30 cellular contexts compared by ENCODE assay signal in genomic region chr1:68199603-68200002, GRCh38. TPM values are rescaled to one million over a fixed set of nuclear protein-coding genes. Genes with fewer than 3 reads are reported as not detected.
A peak's percentile ranks its signal among the peaks of the same experiment; 100 is the strongest.
DNase-seq lines count a peak whose midpoint lies in the region; ATAC-seq and TF ChIP-seq lines count a peak whose summit lies in the region.
"Had no signal": no experiment of that assay in that cellular context is flagged by ENCODE, and none has a peak within 500 bp of the region (broad histone marks: within the 10 kb centered on the region; RNA-seq: fewer than 3 reads in every experiment).

No MANE protein-coding gene starts in this region.

- peak overlapping the region; percentile 75; the same call in 1 of the 2 replicates for H2AK5ac ChIP-seq in IMR-90 (ENCODE audit: low read depth, low read length)

- no peak overlapping the region for H3K9ac ChIP-seq in IMR-90 (ENCODE audit: low read depth, low read length)
- H3K9ac ChIP-seq: BLaER1, KMS-11 had no signal

- intact Hi-C loops in IMR-90 (cut with micrococcal nuclease) (no loop called here), esophagus muscularis mucosa (cut with DNase I) (no loop called here)

- no peak overlapping the region for H3K23ac ChIP-seq in IMR-90 (ENCODE audit: low read depth, low read length)

- no peak overlapping the region for H3K4me3 Mint-ChIP-seq in GM23338
- H3K4me3 Mint-ChIP-seq: activated CD4-positive, alpha-beta T cell treated with anti-CD3 and anti-CD28 coated beads, Interleukin-2, amount 10 ng/mL, durations not matched to agents 24 days and 14 days; activated T-cell treated with anti-CD3 and anti-CD28 coated beads, Interleukin-2, amount 50 U/mL, for 24 hours; memory B cell had no signal

- H2AFZ ChIP-seq in GM23338 (no peak overlapping the region), IMR-90 (replicated peaks; ENCODE audit: low read length, poor library complexity) (no peak overlapping the region), osteoblast (ENCODE audit: low read length) (no peak overlapping the region)

- no peak overlapping the region for H3K27ac Mint-ChIP-seq in GM23338
- H3K27ac Mint-ChIP-seq: activated CD4-positive, alpha-beta T cell treated with anti-CD3 and anti-CD28 coated beads, Interleukin-2, amount 10 ng/mL, durations not matched to agents 24 days and 14 days; activated T-cell treated with anti-CD3 and anti-CD28 coated beads, Interleukin-2, amount 50 U/mL, for 24 hours; memory B cell had no signal

- no peak for TF ChIP-seq CTCF in GM23338 (conservative IDR thresholded peaks at IDR 0.05; ENCODE audit: low read depth in 2 of 2)
- no peak for TF ChIP-seq CTCF in IMR-90 (conservative IDR thresholded peaks at IDR 0.05; ENCODE audit: low read depth, low read length)
- no peak for TF ChIP-seq CTCF in esophagus muscularis mucosa (IDR thresholded peaks at IDR 0.05)
- no peak for TF ChIP-seq CTCF in osteoblast (IDR thresholded peaks at IDR 0.05; ENCODE audit: extremely low read depth, low read depth, low read length)
- no peak for TF ChIP-seq CTCF in coronary artery (IDR thresholded peaks at IDR 0.05)

- no peak overlapping the region for H2AK9ac ChIP-seq in IMR-90 (replicated peaks; ENCODE audit: low read depth, low read length, poor library complexity)

- H2BK5ac ChIP-seq in IMR-90 (ENCODE audit: low read depth, low read length, poor library complexity, severe bottlenecking), result no peak overlapping the region

- TF ChIP-seq EP300 in esophagus muscularis mucosa (IDR thresholded peaks at IDR 0.05), result no peak

- TF ChIP-seq POLR2A in IMR-90 (IDR thresholded peaks at IDR 0.05; ENCODE audit: low read depth, low read length), result no peak
- no peak for TF ChIP-seq POLR2A in esophagus muscularis mucosa (IDR thresholded peaks at IDR 0.05; ENCODE audit: low read depth)

- 0 out of 2 replicates have a peak overlapping the region, but pooled peaks have one; percentile 5 for H2BK120ac ChIP-seq in IMR-90 (ENCODE audit: low read depth, low read length)

- H3K4me1 ChIP-seq in GM23338 (ENCODE audit: insufficient read depth) (no peaks in the 10 kb centered on the region; the same call in 1 of the 2 replicates), IMR-90 (ENCODE audit: control insufficient read depth, insufficient read depth, low read length) (peaks cover 18% of the 10 kb centered on the region), esophagus muscularis mucosa (peaks cover 27 to 96% (median 83%) of the 10 kb centered on the region in 4 donors), osteoblast (ENCODE audit: insufficient read depth, low read length) (peaks cover 52% of the 10 kb centered on the region)
- H3K4me1 ChIP-seq: adrenal gland, BLaER1, breast epithelium had no signal

- H3K4me2 ChIP-seq in GM23338 (0 out of 2 replicates have a peak overlapping the region, but pooled peaks have one; percentile 40), IMR-90 (ENCODE audit: low read depth, low read length) (no peak overlapping the region), osteoblast (ENCODE audit: insufficient read depth, low read length) (no peak overlapping the region)
- H3K4me2 ChIP-seq: BLaER1, KMS-11 had no signal

- ATAC-seq in GM23338, result peak; percentile 62
- ATAC-seq in IMR-90 (ENCODE audit: low read depth), result no peak

- H3K36me3 ChIP-seq in GM23338 (ENCODE audit: insufficient read depth) (no peaks in the 10 kb centered on the region), IMR-90 (ENCODE audit: control insufficient read depth, insufficient read depth, low read length) (peaks cover 1% of the 10 kb centered on the region; the same call in 1 of the 2 replicates), esophagus muscularis mucosa (no peaks in the 10 kb centered on the region), osteoblast (ENCODE audit: insufficient read depth, low read length) (no peaks in the 10 kb centered on the region)
- H3K36me3 ChIP-seq: adrenal gland, BLaER1, breast epithelium, spleen, upper lobe of left lung, WERI-Rb-1 had no signal

- H3K18ac ChIP-seq in IMR-90 (ENCODE audit: low read depth, low read length), result no peak overlapping the region

- peaks cover 26% of the 10 kb centered on the region for H3K4me1 Mint-ChIP-seq in GM23338
- H3K4me1 Mint-ChIP-seq: activated CD4-positive, alpha-beta T cell treated with anti-CD3 and anti-CD28 coated beads, Interleukin-2, amount 10 ng/mL, durations not matched to agents 24 days and 14 days; memory B cell had no signal

- H3F3A ChIP-seq in GM23338 (replicated peaks; ENCODE audit: low read depth), result no peaks in the 10 kb centered on the region

- H3K9me3 ChIP-seq in IMR-90 (ENCODE audit: control insufficient read depth, insufficient read depth, low read length) (no peaks in the 10 kb centered on the region), esophagus muscularis mucosa (no peaks in the 10 kb centered on the region), osteoblast (ENCODE audit: low read depth, low read length) (no peaks in the 10 kb centered on the region)
- H3K9me3 ChIP-seq: adrenal gland, BLaER1, breast epithelium, spleen, upper lobe of left lung had no signal

- TF ChIP-seq RAD21 in IMR-90 (IDR thresholded peaks at IDR 0.05; ENCODE audit: low read length), result no peak

- H4K20me1 ChIP-seq in GM23338 (replicated peaks; ENCODE audit: insufficient read depth) (no peaks in the 10 kb centered on the region; the same call in 1 of the 2 replicates), IMR-90 (ENCODE audit: insufficient read depth, low read length) (peaks cover 26% of the 10 kb centered on the region; the same call in 1 of the 2 replicates), osteoblast (ENCODE audit: insufficient read depth, low read length) (no peaks in the 10 kb centered on the region)
- H4K20me1 ChIP-seq: BLaER1 had no signal

- H3K56ac ChIP-seq in IMR-90 (ENCODE audit: extremely low read depth, insufficient read depth, low read length), result no peak overlapping the region

- H2BK20ac ChIP-seq in IMR-90 (ENCODE audit: low read depth, low read length), result no peak overlapping the region

- no peak overlapping the region for H3K14ac ChIP-seq in IMR-90 (replicated peaks; ENCODE audit: low read depth, low read length)

- no peaks in the 10 kb centered on the region for H3K27me3 Mint-ChIP-seq in GM23338 (ENCODE audit: insufficient read depth, low read depth, poor library complexity)
- H3K27me3 Mint-ChIP-seq: activated T-cell treated with anti-CD3 and anti-CD28 coated beads, Interleukin-2, amount 50 U/mL, for 24 hours; memory B cell had no signal

- CTCF ChIA-PET in IMR-90 (lab: Yijun Ruan, JAX), result no interaction called here

- H2BK15ac ChIP-seq in IMR-90 (ENCODE audit: low read depth, low read length), result no peak overlapping the region; the same call in 2 of the 3 replicates

- POLR2A ChIA-PET in IMR-90 (lab: Charles Lee; ENCODE audit: unreplicated experiment), result no interaction called here

- no peak overlapping the region for H3K4me3 ChIP-seq in GM23338
- no peak overlapping the region for H3K4me3 ChIP-seq in IMR-90 (ENCODE audit: insufficient read depth, low read depth, low read length)
- H3K4me3 ChIP-seq in esophagus muscularis mucosa, result no peak overlapping the region
- H3K4me3 ChIP-seq in osteoblast (ENCODE audit: insufficient read depth, low read length), result no peak overlapping the region
- no peak overlapping the region for H3K4me3 ChIP-seq in coronary artery
- H3K4me3 ChIP-seq: adrenal gland, BLaER1, breast epithelium, spleen, upper lobe of left lung had no signal

- no peaks in the 10 kb centered on the region for H3K36me3 Mint-ChIP-seq in GM23338 (ENCODE audit: low read depth)
- H3K36me3 Mint-ChIP-seq: memory B cell had no signal

- no CpG with 5 or more reads among the region's 2 CpGs for WGBS in IMR-90 (ENCODE audit: extremely low coverage in 2 of 2, insufficient read length in 1 of 2), 2 experiments
- 88% methylated on average over 2 of the region's 2 CpGs for WGBS in esophagus muscularis mucosa

- H3K27me3 ChIP-seq in GM23338 (ENCODE audit: insufficient read depth) (no peaks in the 10 kb centered on the region), IMR-90 (ENCODE audit: control insufficient read depth, insufficient read depth, low read length) (no peaks in the 10 kb centered on the region), esophagus muscularis mucosa (no peaks in the 10 kb centered on the region), osteoblast (ENCODE audit: insufficient read depth, low read length) (no peaks in the 10 kb centered on the region)
- H3K27me3 ChIP-seq: adrenal gland, BLaER1, breast epithelium, spleen, upper lobe of left lung had no signal

- H3K4ac ChIP-seq in IMR-90 (ENCODE audit: low read depth, low read length), result 0 out of 2 replicates have a peak overlapping the region, but pooled peaks have one; percentile 25

- H4K5ac ChIP-seq in IMR-90 (ENCODE audit: low read depth, low read length), result no peak overlapping the region

- in situ Hi-C loops in IMR-90 (cut with MboI; ENCODE audit: low sequenced_read_pairs), result no loop called here

- no peaks in the 10 kb centered on the region for H3K79me2 ChIP-seq in GM23338 (replicated peaks; ENCODE audit: insufficient read depth)
- peaks cover 50% of the 10 kb centered on the region for H3K79me2 ChIP-seq in osteoblast (ENCODE audit: insufficient read depth, low read length)

- DNase-seq in GM23338 (ENCODE audit: low spot score), result no peak
- DNase-seq in IMR-90, result no peak
- DNase-seq in esophagus muscularis mucosa (ENCODE audit: extremely low spot score), result no peak
- no peak for DNase-seq in osteoblast (ENCODE audit: insufficient read length, low spot score, missing footprints)
- no peak for DNase-seq in coronary artery (ENCODE audit: low spot score)
- no peak for DNase-seq in foreskin melanocyte
- no peak for DNase-seq in stimulated activated CD4-positive, alpha-beta T cell treated with anti-CD3 and anti-CD28 coated beads, Interleukin-12 subunit alpha, Interleukin-12 subunit beta, amount 100 ng/mL, for 4 hours
- DNase-seq: activated CD4-positive, alpha-beta T cell treated with anti-CD3 and anti-CD28 coated beads, Interleukin-2, amount 10 ng/mL, durations not matched to agents 24 days and 14 days; activated T-cell treated with anti-CD3 and anti-CD28 coated beads, Interleukin-2, amount 50 U/mL, for 24 hours; adrenal gland; effector memory CD4-positive, alpha-beta T cell; foreskin fibroblast; GDM1; HCEC 1CT; NCI-H1436; NCI-H2107; NCI-H446 treated with DMSO at 0.1 percent for 48 hours; NK-92 treated with Interleukin-12 subunit alpha and Interleukin-12 subunit beta, amount 100 ng/mL, for 24 hours; retina; SHP77; spleen; stimulated activated CD4-positive, alpha-beta T cell treated with anti-CD3 and anti-CD28 coated beads, Interleukin-2, amount 100 ng/mL, for 48 hours; T1000; upper lobe of left lung; WERI-Rb-1 had no signal

- BruUV-seq in IMR-90 (replicated peaks; lab: Mats Ljungman, UMichigan), result no TSS peak

- peaks cover 15 to 55% of the 10 kb centered on the region in 2 experiments for H3K79me1 ChIP-seq in IMR-90 (ENCODE audit: low read depth in 1 of 2, low read length in 2 of 2)

- dilution Hi-C loops in IMR-90 (cut with HindIII; ENCODE audit: low sequenced_read_pairs, unreplicated experiment), result no loop called here

- H3K9me3 Mint-ChIP-seq in GM23338, result no peaks in the 10 kb centered on the region
- H3K9me3 Mint-ChIP-seq: activated CD4-positive, alpha-beta T cell treated with anti-CD3 and anti-CD28 coated beads, Interleukin-2, amount 10 ng/mL, durations not matched to agents 24 days and 14 days; activated T-cell treated with anti-CD3 and anti-CD28 coated beads, Interleukin-2, amount 50 U/mL, for 24 hours; memory B cell had no signal

- H4K8ac ChIP-seq in IMR-90 (ENCODE audit: low read depth in 2 of 2, low read length in 2 of 2), result no peak overlapping the region

- peaks cover 21% of the 10 kb centered on the region for H3K9me1 ChIP-seq in IMR-90 (ENCODE audit: insufficient read depth, low read length)

- no peaks in the 10 kb centered on the region for H3K9me2 ChIP-seq in GM23338 (ENCODE audit: insufficient read depth)

- H3K27ac ChIP-seq in GM23338 (ENCODE audit: low read depth) (no peak overlapping the region), IMR-90 (ENCODE audit: insufficient read depth, low read length) (no peak overlapping the region), esophagus muscularis mucosa (replicated peaks in 1 of 4) (peak overlapping the region in 3 of 4 donors; percentile 16 to 58 (median 58)), osteoblast (ENCODE audit: low read depth, low read length) (peak overlapping the region; percentile 79), coronary artery (no peak overlapping the region)
- H3K27ac ChIP-seq: adrenal gland, BLaER1, breast epithelium, KMS-11, spleen, upper lobe of left lung, WERI-Rb-1 had no signal

- no peak overlapping the region for H4K91ac ChIP-seq in IMR-90 (ENCODE audit: insufficient read depth, low read depth, low read length)

RNA-seq across cellular contexts. Expression of gene WLS, which starts 32.7 kb away (rescaled TPM):
- total RNA-seq in GM23338 (2014; rRNA removed; shearing (Covaris generic)), result 1.2 and 2.7 TPM in 2 replicates
- 0.73 and 0.87 TPM in 2 replicates for polyA plus RNA-seq in GM23338 (2016; fragmentation: Nextera tagmentation; extraction: Ambion mirVana)
- 139 and 157 TPM in 2 replicates for total RNA-seq in IMR-90 (2012; rRNA removed)
- 105 and 152 TPM in 2 replicates for polyA plus RNA-seq in IMR-90 (2012; rRNA removed)
- 50.8 and 60.3 TPM in 2 replicates for polyA plus RNA-seq in IMR-90 (2012; cell fraction: cytosol; rRNA removed)
- 47.7 and 165 TPM in 2 replicates for polyA plus RNA-seq in IMR-90 (2012; cell fraction: nucleus; rRNA removed; ENCODE audit: low replicate concordance)
- 100 to 1,000 TPM in 3 of 4 donors, 10 to 100 TPM in 1; 94.8 to 228 (median 163) TPM for total RNA-seq in esophagus muscularis mucosa
- 54.3 and 65.1 TPM in 2 replicates for total RNA-seq in osteoblast
- total RNA-seq: activated CD4-positive, alpha-beta T cell treated with anti-CD3 and anti-CD28 coated beads, Interleukin-2, amount 10 ng/mL, durations not matched to agents 24 days and 14 days; activated CD8-positive, alpha-beta memory T cell treated with anti-CD3 and anti-CD28 coated beads for 36 hours had no signal

Comparison
In these comparisons a context has a peak if more than half of its experiments do, and no peak if none do; other contexts are left out.
1. H3K27ac ChIP-seq: peak in esophagus muscularis mucosa (3 of 4) and osteoblast (single experiment); none in GM23338 (single experiment), IMR-90 (single experiment) and coronary artery (0 of 2).
2. RNA of gene WLS, which starts 32.7 kb away (total RNA-seq): 94.8 to 228 TPM in esophagus muscularis mucosa, 139 to 157 TPM in IMR-90 and 54.3 to 65.1 TPM in osteoblast; 1.2 to 2.7 TPM in GM23338; every median in the first group is over 10 times any median in the second.